Comparison of ENCODE assay signal across 26 cellular contexts in genomic region chr7:134722786-134723322, GRCh38. TPM values are rescaled to one million over a fixed set of nuclear protein-coding genes. Genes with fewer than 3 reads are reported as not detected.
DNase-seq lines count a peak whose midpoint lies in the region; TF ChIP-seq lines count a peak whose summit lies in the region.
"Had no signal": no experiment of that assay in that cellular context is flagged by ENCODE, and none has a peak within 500 bp of the region (broad histone marks: within the 10 kb centered on the region; RNA-seq: fewer than 3 reads in every experiment).

No MANE protein-coding gene starts in this region.

- TF ChIP-seq EP300 in transverse colon (IDR thresholded peaks at IDR 0.05; ENCODE audit: low read depth): no peak

- H3K36me3 Mint-ChIP-seq in neural crest cell (ENCODE audit: low read depth): no peaks in the 10 kb centered on the region
- H3K36me3 Mint-ChIP-seq: CD14-positive monocyte, mesothelial cell of epicardium had no signal

- peak overlapping the region; percentile 45 for H3K27ac Mint-ChIP-seq in neural crest cell (ENCODE audit: unreplicated experiment)
- H3K27ac Mint-ChIP-seq: activated naive CD4-positive, alpha-beta T cell treated with anti-CD3 and anti-CD28 coated beads, Interleukin-2, amount 50 U/mL, for 24 hours; CD14-positive monocyte; mesothelial cell of epicardium; T-helper 2 cell treated with Interferon-gamma antibody and Interleukin-4, amounts not matched to agents 5 μg/mL and 100 μg/mL, for 36 hours had no signal

- H3K27me3 Mint-ChIP-seq in neural crest cell (ENCODE audit: low read depth): no peaks in the 10 kb centered on the region
- H3K27me3 Mint-ChIP-seq: activated naive CD4-positive, alpha-beta T cell treated with anti-CD3 and anti-CD28 coated beads, Interleukin-2, amount 50 U/mL, for 24 hours had no signal

- no peaks in the 10 kb centered on the region for H3K9me3 Mint-ChIP-seq in neural crest cell
- H3K9me3 Mint-ChIP-seq: activated naive CD4-positive, alpha-beta T cell treated with anti-CD3 and anti-CD28 coated beads, Interleukin-2, amount 50 U/mL, for 24 hours; T-helper 2 cell treated with Interferon-gamma antibody and Interleukin-4, amounts not matched to agents 5 μg/mL and 100 μg/mL, for 36 hours had no signal

- DNase-seq in ascending aorta (ENCODE audit: low spot score in 2 of 2) (no peak), left ventricle myocardium inferior (no peak), neural crest cell (ENCODE audit: low read depth, low spot score) (no peak), transverse colon (no peak), dermis blood vessel endothelial cell (no peak), A172 (ENCODE audit: low spot score) (no peak)
- no peak for DNase-seq in activated naive CD4-positive, alpha-beta T cell (lab: John Stamatoyannopoulos, UW)
- DNase-seq: activated CD4-positive, alpha-beta T cell treated with anti-CD3 and anti-CD28 coated beads for 48 hours; activated T-cell treated with anti-CD3 and anti-CD28 coated beads, Interleukin-2, amount 50 U/mL, for 48 hours; aorta; caudate nucleus; foreskin keratinocyte; H7; NCI-H1092; NCI-H2029; NCI-H748 treated with DMSO at 0.1 percent for 48 hours; substantia nigra had no signal

- 70 to 71% methylated on average over 3 to 4 of the region's 4 CpGs for WGBS in transverse colon (ENCODE audit: low coverage in 1 of 2), 2 donors

- no peaks in the 10 kb centered on the region for H3K9me3 ChIP-seq in ascending aorta
- H3K9me3 ChIP-seq in left ventricle myocardium inferior (replicated peaks): no peaks in the 10 kb centered on the region
- H3K9me3 ChIP-seq in transverse colon: no peaks in the 10 kb centered on the region

- in situ Hi-C loops in transverse colon (cut with MboI; ENCODE audit: low pct_ligation_motif_present in 1 of 4, low pct_unique_long_range_greater_than_20kb in 1 of 4, low sequenced_read_pairs in 3 of 4): no loop called here

- intact Hi-C loops in ascending aorta (cut with DNase I): loop anchor here (5.0 kb wide), 1 partner anchor 54 kb away; the partner anchor contains the start of gene CALD1
- intact Hi-C loops in left ventricle myocardium inferior (cut with micrococcal nuclease): no loop called here
- intact Hi-C loops in transverse colon (cut with DNase I; ENCODE audit: low total_unique reads): no loop called here

- H3K4me3 ChIP-seq in ascending aorta: no peak overlapping the region
- H3K4me3 ChIP-seq in left ventricle myocardium inferior: no peak overlapping the region
- no peak overlapping the region for H3K4me3 ChIP-seq in transverse colon
- H3K4me3 ChIP-seq: hepatocyte had no signal

- TF ChIP-seq POLR2A in transverse colon (IDR thresholded peaks at IDR 0.05): no peak

- H3K4me1 Mint-ChIP-seq in neural crest cell: peaks cover 27% of the 10 kb centered on the region
- H3K4me1 Mint-ChIP-seq: activated naive CD4-positive, alpha-beta T cell treated with anti-CD3 and anti-CD28 coated beads, Interleukin-2, amount 50 U/mL, for 24 hours had no signal

- peak overlapping the region; percentile 5 to 44 for H3K27ac ChIP-seq in ascending aorta
- H3K27ac ChIP-seq in left ventricle myocardium inferior (replicated peaks): peak overlapping the region; percentile 72
- peak overlapping the region; percentile 49 to 79 (median 76) for H3K27ac ChIP-seq in transverse colon
- H3K27ac ChIP-seq: epithelial cell of prostate, foreskin keratinocyte, hepatocyte, HL-60, RWPE1, VCaP had no signal

- no peak for TF ChIP-seq CTCF in ascending aorta (IDR thresholded peaks at IDR 0.05)
- no peak for TF ChIP-seq CTCF in left ventricle myocardium inferior (IDR thresholded peaks at IDR 0.05; ENCODE audit: borderline replicate concordance)
- TF ChIP-seq CTCF in neural crest cell (conservative IDR thresholded peaks at IDR 0.05): no peak
- TF ChIP-seq CTCF in transverse colon (IDR thresholded peaks at IDR 0.05): no peak

- H3K4me1 ChIP-seq in ascending aorta (peaks cover 0 to 52% of the 10 kb centered on the region in 2 donors), left ventricle myocardium inferior (peaks cover 26% of the 10 kb centered on the region), transverse colon (peaks cover 3 to 25% (median 12%) of the 10 kb centered on the region in 4 donors)
- H3K4me1 ChIP-seq: foreskin keratinocyte had no signal

- no peak overlapping the region for H3K4me3 Mint-ChIP-seq in neural crest cell
- H3K4me3 Mint-ChIP-seq: activated naive CD4-positive, alpha-beta T cell treated with anti-CD3 and anti-CD28 coated beads, Interleukin-2, amount 50 U/mL, for 24 hours; CD14-positive monocyte; mesothelial cell of epicardium; T-helper 2 cell treated with Interferon-gamma antibody and Interleukin-4, amounts not matched to agents 5 μg/mL and 100 μg/mL, for 36 hours had no signal

- H3K36me3 ChIP-seq in ascending aorta (no peaks in the 10 kb centered on the region), left ventricle myocardium inferior (no peaks in the 10 kb centered on the region), transverse colon (no peaks in the 10 kb centered on the region)

- H3K27me3 ChIP-seq in ascending aorta (no peaks in the 10 kb centered on the region), left ventricle myocardium inferior (ENCODE audit: low read depth) (no peaks in the 10 kb centered on the region), transverse colon (no peaks in the 10 kb centered on the region)
- H3K27me3 ChIP-seq: foreskin keratinocyte, hepatocyte had no signal

RNA-seq across cellular contexts. Expression of gene CALD1, which starts 56.6 kb away (rescaled TPM):
- total RNA-seq in ascending aorta: 352 TPM
- total RNA-seq in left ventricle myocardium inferior: 122 TPM
- total RNA-seq in neural crest cell: 71.8 and 76.1 TPM in 2 replicates
- total RNA-seq in transverse colon: 100 to 1,000 TPM; 162 to 401 (median 226) TPM
- total RNA-seq in dermis blood vessel endothelial cell: 228 and 258 TPM in 2 replicates
- total RNA-seq in A172 (2014; rRNA removed; shearing (Covaris generic)): 83.9 and 99.8 TPM in 2 replicates

Comparison
In these comparisons a context has a peak if more than half of its experiments do, and no peak if none do; other contexts are left out.
1. H3K27ac ChIP-seq: peak in every context shown above with its lines; median percentile 76 in transverse colon; 72 in left ventricle myocardium inferior; 24 in ascending aorta.